In the genomic region with DNA sequence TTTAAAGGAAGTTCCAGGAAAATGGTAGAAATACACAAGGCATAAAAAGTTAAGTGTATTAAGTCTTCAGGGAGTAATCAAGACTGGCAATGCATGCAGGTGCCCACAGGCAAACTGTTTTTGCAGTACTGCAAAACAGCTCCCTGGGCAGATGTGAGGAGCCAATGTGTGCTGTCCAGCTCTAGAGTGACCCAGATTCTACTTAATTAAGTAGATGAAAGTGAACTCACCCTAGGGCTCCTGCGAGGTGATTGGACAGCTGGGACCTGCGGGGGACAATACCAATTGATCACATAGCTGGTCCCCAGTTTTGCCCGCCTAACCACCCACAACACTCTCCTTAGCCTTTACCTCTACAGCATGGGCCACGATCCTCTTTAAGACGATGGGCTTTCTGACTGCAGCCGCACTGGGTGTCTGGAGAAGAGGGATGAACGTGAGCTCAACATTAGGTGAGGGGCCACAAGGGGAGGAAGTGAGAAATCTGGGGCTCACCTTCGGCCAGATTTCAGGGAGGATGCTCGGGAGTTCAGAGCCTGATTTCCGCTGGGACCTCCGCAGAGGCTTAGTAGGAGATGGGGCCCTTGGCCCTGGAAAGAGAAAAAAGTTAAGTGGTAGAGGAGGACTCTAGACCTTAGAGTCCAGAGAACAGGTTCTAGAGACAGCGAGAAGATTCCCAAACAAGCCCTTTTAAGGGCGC, we compare ENCODE assay signal across 8 cellular contexts. TPM values are rescaled to one million over a fixed set of nuclear protein-coding genes. Genes with fewer than 3 reads are reported as not detected.
A peak's percentile ranks its signal among the peaks of the same experiment; 100 is the strongest.
DNase-seq lines count a peak whose midpoint lies in the region; ATAC-seq, FAIRE-seq and TF ChIP-seq lines count a peak whose summit lies in the region.

No MANE protein-coding gene starts in this region.

- H3K36me3 ChIP-seq in thyroid gland: peaks cover 7 to 22% of the 10 kb centered on the region in 2 donors

- H3K4me1 ChIP-seq in thyroid gland: peaks cover 8 to 17% of the 10 kb centered on the region in 2 donors

- DNase-seq in GM12892 (ENCODE audit: insufficient read length) (no peak), immature natural killer cell (no peak), thyroid gland (no peak), NCI-H82 (lab: John Stamatoyannopoulos, UW) (no peak), middle frontal gyrus (ENCODE audit: extremely low spot score, low spot score) (no peak)
- peak; percentile 34 for DNase-seq in activated CD4-positive, alpha-beta memory T cell treated with anti-CD3 and anti-CD28 coated beads for 36 hours
- DNase-seq in stimulated activated CD4-positive, alpha-beta T cell treated with anti-CD3 and anti-CD28 coated beads, Interleukin-4, amount 100 ng/mL, for 4 hours: no peak

- FAIRE-seq in GM12892 (lab: Jason Lieb, UNC): peak; percentile 73

- H3K4me1 Mint-ChIP-seq in activated CD4-positive, alpha-beta memory T cell treated with anti-CD3 and anti-CD28 coated beads for 36 hours (ENCODE audit: low read depth): peaks cover 43% of the 10 kb centered on the region
- H3K4me1 Mint-ChIP-seq in immature natural killer cell: peaks cover 28 to 34% of the 10 kb centered on the region in 2 donors

- H3K9me3 ChIP-seq in thyroid gland: no peaks in the 10 kb centered on the region

- peak overlapping the region in 1 of 3 donors; percentile 87 for H3K27ac ChIP-seq in thyroid gland

- H3K27me3 ChIP-seq in thyroid gland: no peaks in the 10 kb centered on the region

- TF ChIP-seq POLR2A in GM12892 (IDR thresholded peaks at IDR 0.05; ENCODE audit: low read depth, low read length): no peak
- no peak for TF ChIP-seq POLR2A in thyroid gland (IDR thresholded peaks at IDR 0.05)

- peaks cover 57% of the 10 kb centered on the region for H3K36me3 Mint-ChIP-seq in activated CD4-positive, alpha-beta memory T cell treated with anti-CD3 and anti-CD28 coated beads for 36 hours
- H3K36me3 Mint-ChIP-seq in immature natural killer cell: peaks cover 0 to 10% (median 5%) of the 10 kb centered on the region in 3 donors

- WGBS in thyroid gland, 2 donors: 2 to 3% methylated on average over 12 of the region's 13 CpGs

- CTCF ChIA-PET in activated CD4-positive, alpha-beta memory T cell treated with anti-CD3 and anti-CD28 coated beads for 36 hours (lab: Charles Lee): interaction anchor here (0.7 to 2.2 kb wide), 5 partner anchors 14 to 250 kb away, joined by 3 to 8 read pairs (median 3); a partner anchor contains a TSS

- H3K4me3 Mint-ChIP-seq in activated CD4-positive, alpha-beta memory T cell treated with anti-CD3 and anti-CD28 coated beads for 36 hours: peak overlapping the region; percentile 99
- peak overlapping the region; percentile 89 to 95 (median 93) for H3K4me3 Mint-ChIP-seq in immature natural killer cell

- H3K4me3 ChIP-seq in thyroid gland (replicated peaks in 1 of 3): peak overlapping the region in 2 of 3 donors; percentile 56 to 82

- no peaks in the 10 kb centered on the region for H3K9me3 Mint-ChIP-seq in activated CD4-positive, alpha-beta memory T cell treated with anti-CD3 and anti-CD28 coated beads for 36 hours
- no peaks in the 10 kb centered on the region for H3K9me3 Mint-ChIP-seq in immature natural killer cell

- no peaks in the 10 kb centered on the region for H3K27me3 Mint-ChIP-seq in activated CD4-positive, alpha-beta memory T cell treated with anti-CD3 and anti-CD28 coated beads for 36 hours
- H3K27me3 Mint-ChIP-seq in immature natural killer cell (ENCODE audit: low read depth in 3 of 3): peaks cover 13 to 14% (median 13%) of the 10 kb centered on the region in 3 donors

- peak; percentile 11 for ATAC-seq in HG02798 (IDR thresholded peaks at IDR 0.05; ENCODE audit: poor library complexity, unreplicated experiment)

- POLR2A ChIA-PET in activated CD4-positive, alpha-beta memory T cell treated with anti-CD3 and anti-CD28 coated beads for 36 hours (lab: Charles Lee): interaction anchor here (0.5 to 3.5 kb wide), 9 partner anchors 9 to 248 kb away, joined by 3 to 17 read pairs (median 4); a partner anchor contains a TSS

- no peak for TF ChIP-seq CTCF in thyroid gland (IDR thresholded peaks at IDR 0.05)

- intact Hi-C loops in activated CD4-positive, alpha-beta memory T cell treated with anti-CD3 and anti-CD28 coated beads for 36 hours (cut with micrococcal nuclease): loop anchor here (5.0 kb wide), 2 partner anchors 56 to 71 kb away; a partner anchor contains a TSS
- intact Hi-C loops in thyroid gland (cut with DNase I): no loop called here

- peak overlapping the region; percentile 96 for H3K27ac Mint-ChIP-seq in activated CD4-positive, alpha-beta memory T cell treated with anti-CD3 and anti-CD28 coated beads for 36 hours
- peak overlapping the region; percentile 94 to 98 (median 97) for H3K27ac Mint-ChIP-seq in immature natural killer cell

RNA-seq across cellular contexts. Expression of a gene that starts 0.6 kb away (rescaled TPM):
- polyA plus RNA-seq in GM12892 (2012; ENCODE audit: missing spikeins): 36.0 TPM
- 100 to 1,000 TPM; 111 to 112 TPM for total RNA-seq in activated CD4-positive, alpha-beta memory T cell treated with anti-CD3 and anti-CD28 coated beads for 36 hours
- polyA plus RNA-seq in immature natural killer cell: 1 to 10 TPM; 1.8 to 2.9 (median 2.4) TPM
- 1 to 10 TPM in 1 of 4 donors, under 1 TPM in 2, not detected in 1; 0.71 to 1.8 (median 0.81) TPM for total RNA-seq in thyroid gland

RNA-seq across cellular contexts. Expression of a gene that starts 0.7 kb away (rescaled TPM):
- polyA plus RNA-seq in GM12892 (2012; ENCODE audit: missing spikeins): 19.8 TPM
- total RNA-seq in activated CD4-positive, alpha-beta memory T cell treated with anti-CD3 and anti-CD28 coated beads for 36 hours: 10 to 100 TPM; 28.3 to 31.3 TPM
- polyA plus RNA-seq in immature natural killer cell: 10 to 100 TPM; 28.3 to 31.2 (median 29.8) TPM
- total RNA-seq in thyroid gland: 10 to 100 TPM; 28.3 to 74.4 (median 49.3) TPM

RNA-seq across cellular contexts. Expression of a gene that starts 12.7 kb away (rescaled TPM):
- 52.3 TPM for polyA plus RNA-seq in GM12892 (2012; ENCODE audit: missing spikeins)
- total RNA-seq in activated CD4-positive, alpha-beta memory T cell treated with anti-CD3 and anti-CD28 coated beads for 36 hours: 10 to 100 TPM; 97.1 to 99.2 TPM
- polyA plus RNA-seq in immature natural killer cell: 100 to 1,000 TPM in 1 of 3 donors, 10 to 100 TPM in 2; 70.3 to 102 (median 87.7) TPM
- total RNA-seq in thyroid gland: 100 to 1,000 TPM; 222 to 608 (median 469) TPM

RNA-seq across cellular contexts. Expression of a gene that starts 24.9 kb away (rescaled TPM):
- 10.5 TPM for polyA plus RNA-seq in GM12892 (2012; ENCODE audit: missing spikeins)
- total RNA-seq in activated CD4-positive, alpha-beta memory T cell treated with anti-CD3 and anti-CD28 coated beads for 36 hours: 10 to 100 TPM; 13.8 to 15.2 TPM
- 100 to 1,000 TPM in 1 of 3 donors, 10 to 100 TPM in 2; 64.4 to 103 (median 88.7) TPM for polyA plus RNA-seq in immature natural killer cell
- 10 to 100 TPM in 1 of 4 donors, 1 to 10 TPM in 3; 5.6 to 21.5 (median 6.8) TPM for total RNA-seq in thyroid gland

RNA-seq across cellular contexts. Expression of a gene that starts 28.4 kb away (rescaled TPM):
- polyA plus RNA-seq in GM12892 (2012; ENCODE audit: missing spikeins): 13.1 TPM
- 10 to 100 TPM; 19.2 to 21.0 TPM for total RNA-seq in activated CD4-positive, alpha-beta memory T cell treated with anti-CD3 and anti-CD28 coated beads for 36 hours
- 10 to 100 TPM; 12.8 to 16.8 (median 15.4) TPM for polyA plus RNA-seq in immature natural killer cell
- total RNA-seq in thyroid gland: 10 to 100 TPM; 20.0 to 99.4 (median 53.5) TPM

Comparison
In these comparisons a context has a peak if more than half of its experiments do, and no peak if none do; other contexts are left out.
1. RNA of a gene that starts 0.6 kb away (total RNA-seq): 111 to 112 TPM in activated CD4-positive, alpha-beta memory T cell treated with anti-CD3 and anti-CD28 coated beads for 36 hours; 0.71 to 1.8 TPM in thyroid gland; every median in the first group is over 10 times any median in the second.